Comparison of ENCODE assay signal across 29 cellular contexts in the genomic region with DNA sequence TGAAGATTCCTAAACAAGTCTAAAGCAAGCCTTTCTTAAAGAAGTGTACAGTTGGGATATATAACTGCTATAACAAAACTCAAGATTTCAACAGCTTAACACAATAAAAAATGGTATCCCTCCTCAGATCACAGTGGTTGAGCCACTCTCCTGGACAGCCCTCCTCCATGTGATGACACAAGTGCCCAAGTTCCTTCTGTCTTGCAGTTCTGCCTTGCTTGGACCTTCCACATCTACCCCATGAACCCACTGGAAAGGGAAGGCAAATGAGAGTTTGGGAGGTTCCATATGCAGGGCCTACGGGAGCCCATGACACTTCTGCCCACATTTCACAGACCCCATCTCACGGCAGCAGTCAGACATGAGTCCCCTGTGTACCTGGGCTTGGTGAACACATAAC.
"Had no signal": no experiment of that assay in that cellular context is flagged by ENCODE, and none has a peak within 500 bp of the region (broad histone marks: within the 10 kb centered on the region; RNA-seq: fewer than 3 reads in every experiment).

No MANE protein-coding gene starts in this region.

- H3K27me3 Mint-ChIP-seq: naive B cell had no signal

- H3K27ac ChIP-seq: dorsolateral prefrontal cortex, left lung, ovary, psoas muscle, sigmoid colon, stomach, thoracic aorta, tibial nerve, upper lobe of right lung, uterus had no signal

- H3K9me3 Mint-ChIP-seq: mesothelial cell of epicardium, nephron progenitor cell had no signal

- DNase-seq: dorsolateral prefrontal cortex; effector CD8-positive, alpha-beta T cell; erythroblast; kidney; left cardiac atrium; left lung; mesenchymal stem cell; mucosa of descending colon; naive B cell; nephron progenitor cell; nucleus accumbens; ovary; posterior cingulate gyrus; psoas muscle; right cardiac atrium; sigmoid colon; stimulated activated CD4-positive, alpha-beta T cell treated with anti-CD3 and anti-CD28 coated beads, Interleukin-2, amount 100 ng/mL, for 24 hours; stimulated activated CD4-positive, alpha-beta T cell treated with anti-CD3 and anti-CD28 coated beads, Interleukin-4, amount 100 ng/mL, for 24 hours; stimulated activated naive CD4-positive, alpha-beta T cell treated with Interleukin-2 at 50 U/mL for 16 hours; stomach; upper lobe of right lung; uterus had no signal

- FAIRE-seq: colon, endometrium, frontal cortex, kidney had no signal

- H3K4me1 Mint-ChIP-seq: mesothelial cell of epicardium, naive B cell had no signal

- H3K4me1 ChIP-seq: left lung, psoas muscle, sigmoid colon, stomach, tibial nerve, upper lobe of right lung, uterus had no signal

- ATAC-seq: left cardiac atrium; left lung; mucosa of descending colon; psoas muscle; right cardiac atrium; stimulated activated effector memory CD8-positive, alpha-beta T cell treated with anti-CD3 and anti-CD28 coated beads, Interleukin-12 subunit alpha, Interleukin-12 subunit beta, amount 100 ng/mL, for 72 hours; upper lobe of right lung had no signal

- H3K27me3 ChIP-seq: dorsolateral prefrontal cortex, left lung, ovary, sigmoid colon, stomach, tibial nerve, upper lobe of right lung, uterus had no signal

- H3K4me3 ChIP-seq: dorsolateral prefrontal cortex, left lung, mucosa of descending colon, ovary, psoas muscle, sigmoid colon, stomach, thoracic aorta, tibial nerve, upper lobe of right lung, uterus had no signal

- H3K36me3 ChIP-seq: left lung, ovary, sigmoid colon, stomach, thoracic aorta, tibial nerve, upper lobe of right lung, uterus had no signal

- H3K9me3 ChIP-seq: left lung, mucosa of descending colon, ovary, psoas muscle, sigmoid colon, stomach, thoracic aorta, tibial nerve, upper lobe of right lung, uterus had no signal

- H3K27ac Mint-ChIP-seq: mesothelial cell of epicardium; naive B cell; nephron progenitor cell; stimulated activated effector memory CD8-positive, alpha-beta T cell treated with anti-CD3 and anti-CD28 coated beads, Interleukin-12 subunit alpha, Interleukin-12 subunit beta, amount 100 ng/mL, for 72 hours had no signal

- H3K4me3 Mint-ChIP-seq: mesothelial cell of epicardium; nephron progenitor cell; stimulated activated effector memory CD8-positive, alpha-beta T cell treated with anti-CD3 and anti-CD28 coated beads, Interleukin-12 subunit alpha, Interleukin-12 subunit beta, amount 100 ng/mL, for 72 hours had no signal

- H3K36me3 Mint-ChIP-seq: mesothelial cell of epicardium; naive B cell; stimulated activated effector memory CD8-positive, alpha-beta T cell treated with anti-CD3 and anti-CD28 coated beads, Interleukin-12 subunit alpha, Interleukin-12 subunit beta, amount 100 ng/mL, for 72 hours had no signal
